In the genomic region with DNA sequence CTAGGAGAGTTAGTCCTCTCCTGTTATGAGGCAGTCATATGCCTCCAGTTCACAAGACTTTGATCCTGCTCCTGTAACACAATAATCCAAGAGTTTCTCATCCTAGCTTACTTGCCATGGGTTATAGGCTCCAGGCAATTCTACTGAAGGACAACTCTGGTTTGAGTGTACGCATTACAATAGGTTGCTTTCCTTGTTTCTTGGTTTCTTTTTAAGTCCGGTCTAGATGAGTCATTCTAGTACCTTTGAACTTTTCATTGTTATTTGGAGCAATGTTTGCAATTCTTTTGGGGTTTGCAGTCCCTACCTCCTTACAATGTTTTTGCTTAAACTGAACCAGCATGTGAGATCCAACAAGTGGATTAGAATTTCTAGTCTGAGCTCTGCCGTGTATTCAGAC, we compare ENCODE assay signal across 25 cellular contexts.
DNase-seq lines count a peak whose midpoint lies in the region; ATAC-seq, FAIRE-seq and TF ChIP-seq lines count a peak whose summit lies in the region.
"Had no signal": no experiment of that assay in that cellular context is flagged by ENCODE, and none has a peak within 500 bp of the region (broad histone marks: within the 10 kb centered on the region; RNA-seq: fewer than 3 reads in every experiment).

No MANE protein-coding gene starts in this region.

- H3K9ac ChIP-seq in PC-3 (ENCODE audit: low read length) (no peak overlapping the region), H1 (replicated peaks in 1 of 4; ENCODE audit: extremely low read depth in 1 of 4, low read depth in 3 of 4, low read length in 3 of 4) (no peak overlapping the region)

- no peak overlapping the region for H3K23ac ChIP-seq in H1 (ENCODE audit: insufficient read length)

- H3K18ac ChIP-seq in H1 (ENCODE audit: extremely low read depth, low read length) = no peak overlapping the region

- CTCF ChIA-PET in PC-3 (lab: Charles Lee) (no interaction called here), H1 (lab: Charles Lee; ENCODE audit: partially characterized antibody) (interaction anchor here (1.2 to 4.8 kb wide), 6 partner anchors 9 to 169 kb away, joined by 3 to 20 read pairs (median 5); no protein-coding TSS in a partner anchor)

- H4K20me1 ChIP-seq in PC-3 (ENCODE audit: low read length) (no peaks in the 10 kb centered on the region), H1 (replicated peaks in 1 of 2; ENCODE audit: control insufficient read depth in 1 of 2, insufficient read depth in 2 of 2, low read length in 2 of 2) (no peaks in the 10 kb centered on the region)

- no peak overlapping the region for H3K4me2 ChIP-seq in PC-3 (ENCODE audit: low read length)
- no peak overlapping the region for H3K4me2 ChIP-seq in H1 (ENCODE audit: insufficient read depth in 1 of 2, low read depth in 2 of 2, low read length in 2 of 2)

- H3K4me1 ChIP-seq in PC-3 (ENCODE audit: insufficient read depth, low read length) (peaks cover 5% of the 10 kb centered on the region; the same call in 1 of the 2 replicates), H1 (replicated peaks in 1 of 4; ENCODE audit: control insufficient read depth in 3 of 4, insufficient read depth in 4 of 4, low read length in 3 of 4) (peaks cover 0 to 16% (median 7%) of the 10 kb centered on the region in 4 experiments; a peak in 4 of 7 replicates)
- H3K4me1 ChIP-seq: right atrium auricular region had no signal

- H3K79me1 ChIP-seq in H1 (ENCODE audit: low read depth, low read length) = no peaks in the 10 kb centered on the region

- H2BK120ac ChIP-seq in H1 (replicated peaks; ENCODE audit: low read depth, low read length) = no peak overlapping the region

- H3K23me2 ChIP-seq in H1 (ENCODE audit: low read depth, low read length) = no peaks in the 10 kb centered on the region

- no peak overlapping the region for H3K56ac ChIP-seq in H1 (replicated peaks; ENCODE audit: insufficient read length, low read depth, low read length)

- WGBS in H1 (ENCODE audit: extremely low coverage in 1 of 2, insufficient coverage in 1 of 2, insufficient read length in 1 of 2, insufficient replicate concordance in 2 of 2, low coverage in 1 of 2, low lambda C conversion rate in 2 of 2, missing lambda C conversion rate in 1 of 2), 2 experiments = 82% methylated on average over 3 of the region's 3 CpGs; no CpG with 5 or more reads in 1 of the 2 experiments

- intact Hi-C loops in PC-3 (cut with micrococcal nuclease) = no loop called here

- H3K14ac ChIP-seq in H1 (ENCODE audit: insufficient read length) = no peak overlapping the region

- no peak for TF ChIP-seq POLR2A in H1 (IDR thresholded peaks at IDR 0.05; ENCODE audit: control extremely low read depth in 1 of 2, low read depth in 2 of 2, low read length in 2 of 2)

- no peak overlapping the region for H4K5ac ChIP-seq in H1 (ENCODE audit: insufficient read length, low read depth, low read length)

- H3K4me3 ChIP-seq in PC-3 (ENCODE audit: low read length) = no peak overlapping the region
- peak overlapping the region in 1 of 4 experiments; percentile 1; a peak in 1 of 8 replicates for H3K4me3 ChIP-seq in H1 (ENCODE audit: extremely low read depth in 1 of 4, insufficient read depth in 2 of 4, low read depth in 3 of 4, low read length in 4 of 4)
- H3K4me3 ChIP-seq in brain microvascular endothelial cell (ENCODE audit: low read depth, low read length) = no peak overlapping the region
- H3K4me3 ChIP-seq: right atrium auricular region, upper lobe of left lung had no signal

- H2AK5ac ChIP-seq in H1 (ENCODE audit: low read depth, low read length) = no peak overlapping the region

- TF ChIP-seq CTCF in PC-3 (conservative IDR thresholded peaks at IDR 0.05; ENCODE audit: low read depth, low read length) = no peak
- TF ChIP-seq CTCF in H1 (IDR thresholded peaks at IDR 0.05; ENCODE audit: control extremely low read depth in 1 of 3, insufficient read depth in 1 of 3, low read depth in 1 of 3, low read length in 3 of 3) = no peak
- no peak for TF ChIP-seq CTCF in brain microvascular endothelial cell (IDR thresholded peaks at IDR 0.05; ENCODE audit: low read depth, low read length, missing control alignments)

- no TSS peak for BruUV-seq in PC-3 (replicated peaks; lab: Mats Ljungman, UMichigan)

- POLR2A ChIA-PET in PC-3 (lab: Charles Lee; ENCODE audit: unreplicated experiment) = no interaction called here
- POLR2A ChIA-PET in H1 (lab: Charles Lee; ENCODE audit: partially characterized antibody) = no interaction called here

- DNase-seq in ELF-1 (ENCODE audit: low read depth, low spot score) (peak; percentile 71), PC-3 (peak; percentile 50), H1 (ENCODE audit: low read depth in 1 of 2, low spot score in 2 of 2) (no peak), kidney tubule cell (ENCODE audit: low spot score) (peak; percentile 45), ureter (ENCODE audit: low spot score) (no peak), brain microvascular endothelial cell (no peak), NCI-H510A (lab: John Stamatoyannopoulos, UW) (no peak), NCI-H2227 treated with DMSO at 0.1 percent for 48 hours (lab: John Stamatoyannopoulos, UW) (no peak)
- DNase-seq: activated CD4-positive, alpha-beta T cell treated with anti-CD3 and anti-CD28 coated beads for 36 hours; activated naive CD4-positive, alpha-beta T cell treated with Interleukin-2 at 50 U/mL for 16 hours; activated T-cell treated with anti-CD3 and anti-CD28 coated beads, Interleukin-2, amount 50 U/mL, for 48 hours; amniotic stem cell; erythroblast; Kasumi-1; naive thymus-derived CD4-positive, alpha-beta T cell; NCI-H1092 treated with DMSO at 0.1 percent for 48 hours; NCI-H2081 treated with DMSO at 0.1 percent for 48 hours; NCI-H510A treated with DMSO at 0.1 percent for 48 hours; stimulated activated CD4-positive, alpha-beta T cell treated with anti-CD3 and anti-CD28 coated beads, Interleukin-15, amount 100 ng/mL, for 24 hours; stimulated activated CD8-positive, alpha-beta memory T cell treated with anti-CD3 and anti-CD28 coated beads, Interleukin-4, amount 100 ng/mL, for 48 hours; upper lobe of left lung had no signal

- no peaks in the 10 kb centered on the region for H3K9me2 ChIP-seq in PC-3 (replicated peaks; ENCODE audit: low read length)

- no peak overlapping the region for H3K4ac ChIP-seq in H1 (replicated peaks; ENCODE audit: insufficient read length, low read depth, low read length)

- no peak overlapping the region for H4K8ac ChIP-seq in H1 (ENCODE audit: extremely low read depth, insufficient read depth, low read length)

- H2BK5ac ChIP-seq in H1 (ENCODE audit: low read depth, low read length) = no peak overlapping the region

- no peaks in the 10 kb centered on the region for H3K9me3 ChIP-seq in PC-3 (ENCODE audit: low read length)
- peaks cover 0 to 4% of the 10 kb centered on the region in 2 experiments; a peak in 1 of 4 replicates for H3K9me3 ChIP-seq in H1 (ENCODE audit: insufficient read depth in 2 of 2, low read depth in 1 of 2, low read length in 1 of 2)

- H3F3A ChIP-seq in PC-3 (ENCODE audit: low read length, unreplicated experiment) = no peaks in the 10 kb centered on the region

- no peak overlapping the region for H2AFZ ChIP-seq in PC-3 (ENCODE audit: low read length)
- no peak overlapping the region for H2AFZ ChIP-seq in H1 (ENCODE audit: low read length)

- in situ Hi-C loops in brain microvascular endothelial cell (cut with HindIII; ENCODE audit: low pct_ligation_motif_present, low sequenced_read_pairs) = no loop called here

- TF ChIP-seq RAD21 in H1 (IDR thresholded peaks at IDR 0.05 in 1 of 2, conservative IDR thresholded peaks at IDR 0.05 in 1 of 2; ENCODE audit: low read depth in 2 of 2, low read length in 2 of 2) = no peak

- H3K27ac ChIP-seq in PC-3 (ENCODE audit: low read length) (no peak overlapping the region), H1 (ENCODE audit: low read depth, low read length) (no peak overlapping the region), brain microvascular endothelial cell (no peak overlapping the region)
- H3K27ac ChIP-seq: C4-2B, right atrium auricular region had no signal

- no peak overlapping the region; the same call in 1 of the 2 replicates for H2BK12ac ChIP-seq in H1 (ENCODE audit: low read depth, low read length)

- FAIRE-seq in H1 (lab: Jason Lieb, UNC) = peak; percentile 28
- FAIRE-seq: D721Med, frontal cortex had no signal

- H3K27me3 ChIP-seq in PC-3 (ENCODE audit: low read length) = no peaks in the 10 kb centered on the region
- no peaks in the 10 kb centered on the region for H3K27me3 ChIP-seq in H1 (replicated peaks in 1 of 4; ENCODE audit: control insufficient read depth in 3 of 4, extremely low read depth in 1 of 4, insufficient read depth in 3 of 4, low read length in 3 of 4)
- no peaks in the 10 kb centered on the region for H3K27me3 ChIP-seq in brain microvascular endothelial cell (replicated peaks)
- H3K27me3 ChIP-seq: right atrium auricular region, upper lobe of left lung had no signal

- TF ChIP-seq EP300 in H1 (IDR thresholded peaks at IDR 0.05; ENCODE audit: borderline replicate concordance in 1 of 2, low read depth in 2 of 2, low read length in 2 of 2) = no peak

- H4K91ac ChIP-seq in H1 (replicated peaks; ENCODE audit: insufficient read length, low read length) = no peak overlapping the region

- no peak overlapping the region for H2BK15ac ChIP-seq in H1 (ENCODE audit: low read length)

- H3K36me3 ChIP-seq in PC-3 (ENCODE audit: low read depth, low read length) (no peaks in the 10 kb centered on the region; the same call in 1 of the 2 replicates), H1 (ENCODE audit: control insufficient read depth in 2 of 4, insufficient read depth in 4 of 4, low read length in 3 of 4) (no peaks in the 10 kb centered on the region; a peak in 1 of 8 replicates), brain microvascular endothelial cell (replicated peaks) (no peaks in the 10 kb centered on the region)
- H3K36me3 ChIP-seq: right atrium auricular region, upper lobe of left lung had no signal

- no peak for ATAC-seq in PC-3
- ATAC-seq: activated CD4-positive, alpha-beta T cell treated with anti-CD3 and anti-CD28 coated beads for 36 hours; naive thymus-derived CD4-positive, alpha-beta T cell had no signal

- no peak overlapping the region for H2BK20ac ChIP-seq in H1 (ENCODE audit: low read length)

- H3K79me2 ChIP-seq in PC-3 (ENCODE audit: low read length) (no peaks in the 10 kb centered on the region), H1 (ENCODE audit: control insufficient read depth in 1 of 2, insufficient read depth in 2 of 2, low read length in 2 of 2) (no peaks in the 10 kb centered on the region)

TF ChIP-seq in H1, 55 proteins besides CTCF, POLR2A, EP300 and RAD21 (continues in another document):
- no peak for TF ChIP-seq CBX5 (IDR thresholded peaks at IDR 0.05; ENCODE audit: low read depth, low read length)
- no peak for TF ChIP-seq CREB1 (IDR thresholded peaks at IDR 0.05)
- TF ChIP-seq TCF12 (IDR thresholded peaks at IDR 0.05; ENCODE audit: low read depth, low read length) = no peak
- no peak for TF ChIP-seq TAF1 (IDR thresholded peaks at IDR 0.05; ENCODE audit: low read depth, low read length)
- TF ChIP-seq TAF7 (optimal IDR thresholded peaks at IDR 0.05; ENCODE audit: borderline replicate concordance, low read depth, low read length) = no peak
- TF ChIP-seq JUND (IDR thresholded peaks at IDR 0.05; ENCODE audit: low read length) = peak; percentile 78
- TF ChIP-seq NRF1 (IDR thresholded peaks at IDR 0.05; ENCODE audit: low read depth, low read length) = no peak
- TF ChIP-seq JUN (IDR thresholded peaks at IDR 0.05; ENCODE audit: low read depth, low read length) = no peak

Comparison
In these comparisons a context has a peak if more than half of its experiments do, and no peak if none do; other contexts are left out.
1. DNase-seq: peak in ELF-1 (single experiment), PC-3 (single experiment) and kidney tubule cell (single experiment); none in H1 (0 of 2), ureter (single experiment), brain microvascular endothelial cell (single experiment), NCI-H510A (single experiment) and NCI-H2227 treated with DMSO at 0.1 percent for 48 hours (single experiment).